In genomic region chrX:40539214-40540142, GRCh38 we compare ENCODE assay signal across 8 cellular contexts. TPM values are rescaled to one million over a fixed set of nuclear protein-coding genes. Genes with fewer than 3 reads are reported as not detected.
DNase-seq lines count a peak whose midpoint lies in the region; ATAC-seq lines count a peak whose summit lies in the region.

No MANE protein-coding gene starts in this region.

- H3K4me3 ChIP-seq in SJCRH30 (peak overlapping the region; percentile 46), iPS-15b (ENCODE audit: low read depth, low read length) (peak overlapping the region; percentile 12)

- no peaks in the 10 kb centered on the region for H3K27me3 ChIP-seq in SJCRH30
- no peaks in the 10 kb centered on the region for H3K27me3 ChIP-seq in iPS-15b (ENCODE audit: control insufficient read depth, insufficient read depth, low read length)

- H3K9me3 ChIP-seq in SJCRH30 (replicated peaks) (no peaks in the 10 kb centered on the region), iPS-15b (ENCODE audit: control insufficient read depth, insufficient read depth, low read length) (no peaks in the 10 kb centered on the region)

- ATAC-seq in HG03175 (IDR thresholded peaks at IDR 0.05; ENCODE audit: unreplicated experiment) (peak; percentile 71), GM18517 (IDR thresholded peaks at IDR 0.05; ENCODE audit: unreplicated experiment) (no peak)

- peak; percentile 20 for DNase-seq in NCI-H1436 (lab: John Stamatoyannopoulos, UW)
- DNase-seq in NCI-H1436 treated with DMSO at 0.1 percent for 48 hours (lab: John Stamatoyannopoulos, UW), result no peak
- DNase-seq in SJCRH30, result peak; percentile 79 to 83
- DNase-seq in activated naive CD4-positive, alpha-beta T cell (lab: John Stamatoyannopoulos, UW), result peak in 3 of 4 experiments; percentile 33 to 65 (median 39)
- peak; percentile 36 to 56 for DNase-seq in stimulated activated CD4-positive, alpha-beta T cell treated with anti-CD3 and anti-CD28 coated beads, Interleukin-4, amount 100 ng/mL, for 4 hours

- peaks cover 5% of the 10 kb centered on the region; the same call in 1 of the 2 replicates for H3K4me1 ChIP-seq in SJCRH30
- H3K4me1 ChIP-seq in iPS-15b (ENCODE audit: control insufficient read depth, insufficient read depth, low read length), result peaks cover 4% of the 10 kb centered on the region

- no peak overlapping the region for H3K9ac ChIP-seq in iPS-15b (ENCODE audit: low read depth, low read length)

- H3K36me3 ChIP-seq in SJCRH30 (no peaks in the 10 kb centered on the region), iPS-15b (ENCODE audit: control insufficient read depth, insufficient read depth, low read length) (no peaks in the 10 kb centered on the region)

- peak overlapping the region; percentile 87 for H3K27ac ChIP-seq in SJCRH30

RNA-seq across cellular contexts. Expression of gene ATP6AP2, which starts 41.3 kb away (rescaled TPM):
- total RNA-seq in SJCRH30 (2014; rRNA removed; shearing (Covaris generic)), result 44.7 and 47.3 TPM in 2 replicates
